Comparison of ENCODE assay signal across 18 cellular contexts in genomic region chr3:101962055-101962454, GRCh38.
"Had no signal": no experiment of that assay in that cellular context is flagged by ENCODE, and none has a peak within 500 bp of the region (broad histone marks: within the 10 kb centered on the region; RNA-seq: fewer than 3 reads in every experiment).

No MANE protein-coding gene starts in this region.

- H3K36me3 ChIP-seq: cardiac muscle cell, stomach, thoracic aorta had no signal

- H3K36me3 Mint-ChIP-seq: activated naive CD4-positive, alpha-beta T cell treated with anti-CD3 and anti-CD28 coated beads, Interleukin-2, amount 50 U/mL, for 72 hours had no signal

- DNase-seq: activated CD4-positive, alpha-beta T cell treated with anti-CD3 and anti-CD28 coated beads, Interleukin-2, amount 50 U/mL, for 48 hours; activated CD8-positive, alpha-beta memory T cell treated with anti-CD3 and anti-CD28 coated beads, Interleukin-2, amount 10 ng/mL, durations not matched to agents 7 days and 5 days; activated effector memory CD4-positive, alpha-beta T cell treated with anti-CD3 and anti-CD28 coated beads, Interleukin-2, amount 50 U/mL, for 16 hours; activated T-cell treated with anti-CD3 and anti-CD28 coated beads, Interleukin-2, amount 50 U/mL, for 4 hours; anterior cingulate cortex; effector CD4-positive, alpha-beta T cell; midbrain; posterior cingulate gyrus; stimulated activated CD4-positive, alpha-beta T cell treated with anti-CD3 and anti-CD28 coated beads, Interleukin-12 subunit alpha, Interleukin-12 subunit beta, amount 100 ng/mL, for 4 hours; stomach; SW 1271 had no signal

- H3K27ac Mint-ChIP-seq: activated CD8-positive, alpha-beta memory T cell treated with anti-CD3 and anti-CD28 coated beads, Interleukin-2, amount 10 ng/mL, durations not matched to agents 7 days and 5 days; activated naive CD4-positive, alpha-beta T cell treated with anti-CD3 and anti-CD28 coated beads, Interleukin-2, amount 50 U/mL, for 72 hours; T-helper 2 cell treated with Interferon-gamma antibody and Interleukin-4, amounts not matched to agents 5 μg/mL and 100 μg/mL, for 36 hours had no signal

- H3K9me3 Mint-ChIP-seq: activated T-cell treated with anti-CD3 and anti-CD28 coated beads, Interleukin-2, amount 50 U/mL, for 4 hours; T-helper 2 cell treated with Interferon-gamma antibody and Interleukin-4, amounts not matched to agents 5 μg/mL and 100 μg/mL, for 36 hours had no signal

- H3K27me3 ChIP-seq: cardiac muscle cell, stomach had no signal

- H3K4me1 ChIP-seq: stomach had no signal

- ATAC-seq: activated CD4-positive, CD25-positive, alpha-beta regulatory T cell treated with anti-CD3 and anti-CD28 coated beads, Interleukin-2, amount 50 U/mL, for 24 hours; activated CD8-positive, alpha-beta memory T cell treated with anti-CD3 and anti-CD28 coated beads, Interleukin-2, amount 10 ng/mL, durations not matched to agents 7 days and 5 days; activated T-cell treated with anti-CD3 and anti-CD28 coated beads, Interleukin-2, amount 50 U/mL, for 4 hours; sciatic nerve had no signal

- H3K27ac ChIP-seq: cardiac muscle cell, coronary artery, stomach, thoracic aorta had no signal

- H3K4me3 ChIP-seq: cardiac muscle cell, coronary artery, stomach, thoracic aorta had no signal

- H3K9me3 ChIP-seq: stomach, thoracic aorta had no signal

- H3K4me3 Mint-ChIP-seq: activated CD8-positive, alpha-beta memory T cell treated with anti-CD3 and anti-CD28 coated beads, Interleukin-2, amount 10 ng/mL, durations not matched to agents 7 days and 5 days; activated T-cell treated with anti-CD3 and anti-CD28 coated beads, Interleukin-2, amount 50 U/mL, for 4 hours; T-helper 2 cell treated with Interferon-gamma antibody and Interleukin-4, amounts not matched to agents 5 μg/mL and 100 μg/mL, for 36 hours had no signal
